ENCODE assay signal across 29 cellular contexts in the genomic region with DNA sequence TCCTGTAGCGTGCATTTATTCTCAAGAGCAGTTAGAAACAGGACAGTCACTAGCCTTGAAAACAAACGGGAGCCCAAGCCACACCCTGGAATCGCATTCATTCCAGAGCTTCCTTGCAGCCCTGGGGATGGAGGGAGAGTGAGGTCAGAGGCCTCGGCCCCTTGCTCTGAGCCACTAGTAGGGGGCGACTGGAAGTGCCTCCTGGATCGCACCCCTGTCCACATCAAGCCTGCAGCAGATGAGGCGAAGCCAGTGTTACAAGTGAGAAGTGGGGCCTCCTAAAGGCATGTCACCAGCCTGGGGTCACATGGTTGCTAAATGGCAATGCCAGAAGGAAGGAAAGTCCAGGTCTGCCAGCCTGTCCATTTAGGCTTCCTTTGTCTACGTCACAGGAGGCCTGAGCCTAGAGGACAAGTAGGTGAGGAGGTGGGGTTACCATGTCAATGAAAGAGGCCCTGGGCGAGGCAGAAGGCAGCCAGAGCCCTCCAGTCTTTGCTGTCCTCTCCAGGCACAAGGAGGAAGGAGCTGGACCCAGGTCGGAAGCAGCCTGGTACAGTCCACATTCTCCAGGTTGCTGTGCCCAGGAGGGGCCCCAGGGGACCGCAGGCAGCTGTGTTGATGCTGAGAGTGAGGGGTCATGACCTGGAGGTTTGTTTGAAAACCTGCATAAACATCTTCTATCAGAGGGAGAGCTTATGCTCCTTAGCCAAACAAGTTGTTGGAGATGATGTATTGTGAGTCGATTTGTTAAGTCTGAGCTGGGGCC. TPM values are rescaled to one million over a fixed set of nuclear protein-coding genes. Genes with fewer than 3 reads are reported as not detected.
DNase-seq lines count a peak whose midpoint lies in the region; ATAC-seq, FAIRE-seq and TF ChIP-seq lines count a peak whose summit lies in the region.
"Had no signal": no experiment of that assay in that cellular context is flagged by ENCODE, and none has a peak within 500 bp of the region (broad histone marks: within the 10 kb centered on the region; RNA-seq: fewer than 3 reads in every experiment).

No MANE protein-coding gene starts in this region.

- FAIRE-seq in pancreas (lab: Jason Lieb, UNC), result no peak
- FAIRE-seq: endometrium, GM12892 had no signal

- POLR2A ChIA-PET in CD8-positive, alpha-beta memory T cell (lab: Charles Lee), result no interaction called here

- ATAC-seq in pancreas, result no peak
- ATAC-seq: activated T-cell treated with anti-CD3 and anti-CD28 coated beads, Interleukin-2, amount 50 U/mL, for 4 hours; naive thymus-derived CD8-positive, alpha-beta T cell had no signal

- no peaks in the 10 kb centered on the region for H3K27me3 ChIP-seq in CD8-positive, alpha-beta memory T cell (ENCODE audit: insufficient read depth, low read length, poor library complexity, severe bottlenecking)
- H3K27me3 ChIP-seq in pancreas, result no peaks in the 10 kb centered on the region
- H3K27me3 ChIP-seq: adrenal gland, thyroid gland had no signal

- H3K4me3 ChIP-seq in CD8-positive, alpha-beta memory T cell (ENCODE audit: low read length), result no peak overlapping the region
- no peak overlapping the region for H3K4me3 ChIP-seq in pancreas
- H3K4me3 ChIP-seq: adrenal gland, coronary artery, GM23248, skin epidermis, thyroid gland had no signal

- no peaks in the 10 kb centered on the region for H3K9me3 Mint-ChIP-seq in CD14-positive monocyte
- H3K9me3 Mint-ChIP-seq in progenitor cell of endocrine pancreas (ENCODE audit: low read depth), result no peaks in the 10 kb centered on the region
- no peaks in the 10 kb centered on the region for H3K9me3 Mint-ChIP-seq in CD8-positive, alpha-beta memory T cell
- H3K9me3 Mint-ChIP-seq: activated T-cell treated with anti-CD3 and anti-CD28 coated beads, Interleukin-2, amount 50 U/mL, for 4 hours; naive thymus-derived CD8-positive, alpha-beta T cell had no signal

- H3K27ac ChIP-seq in CD8-positive, alpha-beta memory T cell (ENCODE audit: low read depth, low read length), result no peak overlapping the region
- H3K27ac ChIP-seq in pancreas, result no peak overlapping the region
- H3K27ac ChIP-seq: adrenal gland, coronary artery, GM23248, skin epidermis, thyroid gland had no signal

- no peaks in the 10 kb centered on the region for H3K4me1 ChIP-seq in CD8-positive, alpha-beta memory T cell (ENCODE audit: insufficient read depth, low read length)
- no peaks in the 10 kb centered on the region for H3K4me1 ChIP-seq in pancreas
- H3K4me1 ChIP-seq: adrenal gland, Caco-2, thyroid gland had no signal

- DNase-seq in CD14-positive monocyte (ENCODE audit: low spot score), result peak; percentile 29
- peak; percentile 52 for DNase-seq in M059J (ENCODE audit: low read depth)
- peak; percentile 35 for DNase-seq in iPS-NIHi11 (ENCODE audit: low spot score)
- no peak for DNase-seq in progenitor cell of endocrine pancreas (ENCODE audit: low spot score, unreplicated experiment)
- no peak for DNase-seq in CD8-positive, alpha-beta memory T cell
- no peak for DNase-seq in NCI-H1048 (lab: John Stamatoyannopoulos, UW)
- DNase-seq in pancreas, result no peak
- DNase-seq: activated CD4-positive, alpha-beta T cell treated with anti-CD3 and anti-CD28 coated beads for 1 hour; activated CD8-positive, alpha-beta memory T cell treated with anti-CD3 and anti-CD28 coated beads for 24 hours; activated naive CD4-positive, alpha-beta T cell; activated T-cell treated with anti-CD3 and anti-CD28 coated beads, Interleukin-2, amount 50 U/mL, for 4 hours; adrenal gland; Caco-2; GM23248; naive thymus-derived CD8-positive, alpha-beta T cell; NCI-H1417; NCI-H748 treated with DMSO at 0.1 percent for 48 hours; OCI-M1; SHP77 treated with DMSO at 0.1 percent for 48 hours; stimulated activated naive CD4-positive, alpha-beta T cell treated with Interleukin-2 at 50 U/mL for 16 hours; thyroid gland had no signal

- CTCF ChIA-PET in CD8-positive, alpha-beta memory T cell (lab: Charles Lee), result no interaction called here

- peaks cover 14 to 15% of the 10 kb centered on the region in 2 donors for H3K36me3 Mint-ChIP-seq in CD14-positive monocyte
- H3K36me3 Mint-ChIP-seq in progenitor cell of endocrine pancreas (ENCODE audit: insufficient read depth), result no peaks in the 10 kb centered on the region
- H3K36me3 Mint-ChIP-seq in CD8-positive, alpha-beta memory T cell, result no peaks in the 10 kb centered on the region
- H3K36me3 Mint-ChIP-seq: naive thymus-derived CD8-positive, alpha-beta T cell had no signal

- 23 to 30% methylated on average over 12 of the region's 12 CpGs for WGBS in pancreas, 2 donors

- H3K36me3 ChIP-seq in CD8-positive, alpha-beta memory T cell (ENCODE audit: insufficient read depth, low read length), result no peaks in the 10 kb centered on the region
- no peaks in the 10 kb centered on the region for H3K36me3 ChIP-seq in pancreas
- H3K36me3 ChIP-seq: adrenal gland, thyroid gland had no signal

- H3K9me3 ChIP-seq in CD8-positive, alpha-beta memory T cell (ENCODE audit: low read length), result no peaks in the 10 kb centered on the region
- no peaks in the 10 kb centered on the region for H3K9me3 ChIP-seq in pancreas
- H3K9me3 ChIP-seq: adrenal gland, Caco-2, thyroid gland had no signal

- H3K4me3 Mint-ChIP-seq in CD14-positive monocyte, result no peak overlapping the region
- no peak overlapping the region for H3K4me3 Mint-ChIP-seq in progenitor cell of endocrine pancreas (ENCODE audit: low read depth)
- H3K4me3 Mint-ChIP-seq in CD8-positive, alpha-beta memory T cell, result no peak overlapping the region
- H3K4me3 Mint-ChIP-seq: activated T-cell treated with anti-CD3 and anti-CD28 coated beads, Interleukin-2, amount 50 U/mL, for 4 hours; B cell; naive thymus-derived CD8-positive, alpha-beta T cell had no signal

- H3K4me1 Mint-ChIP-seq in CD14-positive monocyte, result no peaks in the 10 kb centered on the region
- peaks cover 16% of the 10 kb centered on the region for H3K4me1 Mint-ChIP-seq in progenitor cell of endocrine pancreas (ENCODE audit: low read depth)
- H3K4me1 Mint-ChIP-seq in CD8-positive, alpha-beta memory T cell, result no peaks in the 10 kb centered on the region
- H3K4me1 Mint-ChIP-seq: B cell had no signal

- intact Hi-C loops in CD14-positive monocyte (cut with micrococcal nuclease) (loop anchor here (5.0 kb wide), 1 partner anchor 709 kb away; no protein-coding TSS in a partner anchor), pancreas (cut with DNase I) (no loop called here)

- TF ChIP-seq CTCF in CD14-positive monocyte (IDR thresholded peaks at IDR 0.05), result no peak
- no peak for TF ChIP-seq CTCF in progenitor cell of endocrine pancreas (IDR thresholded peaks at IDR 0.05; ENCODE audit: unreplicated experiment)
- TF ChIP-seq CTCF in pancreas (IDR thresholded peaks at IDR 0.05), result no peak

- H3K27me3 Mint-ChIP-seq in CD14-positive monocyte (ENCODE audit: low read depth in 3 of 3) (peaks cover 2 to 11% (median 4%) of the 10 kb centered on the region in 3 donors), progenitor cell of endocrine pancreas (peaks cover 2% of the 10 kb centered on the region)
- peaks cover 0 to 4% of the 10 kb centered on the region in 2 donors for H3K27me3 Mint-ChIP-seq in CD8-positive, alpha-beta memory T cell

- peak overlapping the region in 3 of 7 donors; percentile 27 to 72 (median 28) for H3K27ac Mint-ChIP-seq in CD14-positive monocyte
- peak overlapping the region; percentile 76 for H3K27ac Mint-ChIP-seq in progenitor cell of endocrine pancreas
- peak overlapping the region in 1 of 8 donors; percentile 11 for H3K27ac Mint-ChIP-seq in CD8-positive, alpha-beta memory T cell
- H3K27ac Mint-ChIP-seq: B cell; naive thymus-derived CD8-positive, alpha-beta T cell had no signal

RNA-seq across cellular contexts. Expression of gene RCVRN, which starts 3.0 kb away (rescaled TPM):
- polyA plus RNA-seq in CD14-positive monocyte, result not detected
- total RNA-seq in M059J (2014; rRNA removed; shearing (Covaris generic)), result not detected in 2 replicates
- not detected in 2 replicates for total RNA-seq in progenitor cell of endocrine pancreas
- total RNA-seq in CD8-positive, alpha-beta memory T cell, result not detected
- polyA plus RNA-seq in CD8-positive, alpha-beta memory T cell, result not detected
- not detected for total RNA-seq in pancreas
- under 1 TPM; 0.26 to 0.30 TPM for polyA plus RNA-seq in pancreas
- total RNA-seq: activated T-cell treated with anti-CD3 and anti-CD28 coated beads, Interleukin-2, amount 50 U/mL, for 4 hours; B cell; Caco-2; fibroblast of lung; glomerular endothelial cell; GM23248; MCF 10A; naive thymus-derived CD8-positive, alpha-beta T cell; thyroid gland had no signal
- polyA plus RNA-seq: fibroblast of lung; GM23248; naive thymus-derived CD8-positive, alpha-beta T cell had no signal

Comparison
In these comparisons a context has a peak if more than half of its experiments do, and no peak if none do; other contexts are left out.
1. DNase-seq: peak in CD14-positive monocyte (single experiment), M059J (single experiment) and iPS-NIHi11 (single experiment); none in progenitor cell of endocrine pancreas (single experiment), CD8-positive, alpha-beta memory T cell (0 of 5), NCI-H1048 (single experiment) and pancreas (0 of 6).
2. intact Hi-C loops: an anchor here in CD14-positive monocyte (5.0 kb wide); none called in pancreas.